In the genomic region with DNA sequence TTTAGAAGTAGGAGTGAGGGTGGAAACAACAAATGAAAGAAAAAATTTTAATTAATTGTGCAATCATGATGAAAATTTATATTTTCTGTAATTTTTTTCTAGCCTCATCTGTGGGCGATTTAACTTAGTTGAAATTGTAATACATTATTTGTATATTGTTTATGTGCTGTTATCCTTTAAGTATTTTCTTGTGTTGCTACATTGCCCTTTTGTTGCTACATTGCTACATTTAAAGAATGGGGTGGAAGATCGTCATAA, we compare ENCODE assay signal across 17 cellular contexts.
DNase-seq lines count a peak whose midpoint lies in the region; ATAC-seq and TF ChIP-seq lines count a peak whose summit lies in the region.
"Had no signal": no experiment of that assay in that cellular context is flagged by ENCODE, and none has a peak within 500 bp of the region (broad histone marks: within the 10 kb centered on the region; RNA-seq: fewer than 3 reads in every experiment).

No MANE protein-coding gene starts in this region.

- H3K23ac ChIP-seq in mesenchymal stem cell (ENCODE audit: low read length in 2 of 2) = no peak overlapping the region

- H2BK120ac ChIP-seq in mesenchymal stem cell (ENCODE audit: low read depth, low read length) = no peak overlapping the region

- peaks cover 17% of the 10 kb centered on the region for H3F3A ChIP-seq in SU-DHL-6 (ENCODE audit: insufficient read depth)

- peaks cover 29% of the 10 kb centered on the region for H3K36me3 Mint-ChIP-seq in CD4-positive, CD25-positive, alpha-beta regulatory T cell
- H3K36me3 Mint-ChIP-seq in IgD-negative memory B cell = peaks cover 4% of the 10 kb centered on the region

- H3K4ac ChIP-seq in mesenchymal stem cell (ENCODE audit: low read depth in 1 of 2, low read length in 2 of 2) = no peak overlapping the region

- peak overlapping the region; percentile 81 for H3K27ac ChIP-seq in CD4-positive, CD25-positive, alpha-beta regulatory T cell (ENCODE audit: insufficient read depth, low read length, poor library complexity, severe bottlenecking)
- peak overlapping the region; percentile 67; the same call in 1 of the 2 replicates for H3K27ac ChIP-seq in SU-DHL-6 (ENCODE audit: low read depth, low read length)
- H3K27ac ChIP-seq in mesenchymal stem cell (ENCODE audit: low read length, poor library complexity, severe bottlenecking) = peak overlapping the region; percentile 39
- H3K27ac ChIP-seq in left ventricle myocardium inferior (replicated peaks) = no peak overlapping the region

- intact Hi-C loops in left ventricle myocardium inferior (cut with micrococcal nuclease) = no loop called here

- H3K9ac ChIP-seq in SU-DHL-6 (ENCODE audit: low read length) = peak overlapping the region; percentile 35; the same call in 1 of the 2 replicates
- peak overlapping the region; percentile 73 for H3K9ac ChIP-seq in mesenchymal stem cell (ENCODE audit: low read length)

- H3K79me1 ChIP-seq in mesenchymal stem cell (replicated peaks; ENCODE audit: low read length, poor library complexity, severe bottlenecking) = peaks cover 5% of the 10 kb centered on the region

- no peak for TF ChIP-seq CTCF in SU-DHL-6 (IDR thresholded peaks at IDR 0.05; ENCODE audit: insufficient read depth, low read length, poor library complexity, severe bottlenecking)
- TF ChIP-seq CTCF in GM10248 (IDR thresholded peaks at IDR 0.05; ENCODE audit: control extremely low read depth, extremely low read depth, low read depth, missing control alignments) = no peak
- TF ChIP-seq CTCF in left ventricle myocardium inferior (IDR thresholded peaks at IDR 0.05; ENCODE audit: borderline replicate concordance) = no peak

- H3K27ac Mint-ChIP-seq in CD4-positive, CD25-positive, alpha-beta regulatory T cell = peak overlapping the region in 1 of 3 donors; percentile 97
- H3K27ac Mint-ChIP-seq in IgD-negative memory B cell = peak overlapping the region in 2 of 3 donors; percentile 90 to 96

- POLR2A ChIA-PET in GM10248 (lab: Yijun Ruan, JAX) = no interaction called here

- H3K4me1 ChIP-seq in CD4-positive, CD25-positive, alpha-beta regulatory T cell (ENCODE audit: control insufficient read depth, insufficient read depth, low read length, poor library complexity, severe bottlenecking) = peaks cover 48% of the 10 kb centered on the region
- H3K4me1 ChIP-seq in mesenchymal stem cell (ENCODE audit: control insufficient read depth, insufficient read depth, low read depth, low read length) = peaks cover 24% of the 10 kb centered on the region
- H3K4me1 ChIP-seq in left ventricle myocardium inferior = peaks cover 15% of the 10 kb centered on the region

- no peaks in the 10 kb centered on the region for H3K79me2 ChIP-seq in SU-DHL-6 (ENCODE audit: insufficient read depth, low read length)

- CTCF ChIA-PET in GM10248 (lab: Yijun Ruan, JAX) = interaction anchor here (0.7 to 9.7 kb wide), 5 partner anchors 9 to 179 kb away, joined by 3 to 178 read pairs (median 3); no protein-coding TSS in a partner anchor

- DNase-seq in CD4-positive, CD25-positive, alpha-beta regulatory T cell = no peak
- DNase-seq in mesenchymal stem cell (no peak), DMS153 (lab: John Stamatoyannopoulos, UW) (no peak), GM10248 (ENCODE audit: extremely low spot score) (no peak), left ventricle myocardium inferior (no peak)
- DNase-seq: kidney, lower lobe of right lung, right cardiac atrium had no signal

- H2BK12ac ChIP-seq in mesenchymal stem cell (ENCODE audit: low read length in 2 of 2) = no peak overlapping the region

- no peak overlapping the region for H4K8ac ChIP-seq in mesenchymal stem cell (ENCODE audit: low read length)

- no peak overlapping the region for H2BK5ac ChIP-seq in mesenchymal stem cell (ENCODE audit: low read depth, low read length, poor library complexity, severe bottlenecking)

- H3K9me3 Mint-ChIP-seq in CD4-positive, CD25-positive, alpha-beta regulatory T cell = peaks cover 0 to 11% (median 5%) of the 10 kb centered on the region in 7 donors
- peaks cover 4 to 11% (median 8%) of the 10 kb centered on the region in 3 donors for H3K9me3 Mint-ChIP-seq in IgD-negative memory B cell

- no peak for ATAC-seq in CD4-positive, CD25-positive, alpha-beta regulatory T cell (ENCODE audit: low read depth in 2 of 2)
- no peak for ATAC-seq in HG02642 (IDR thresholded peaks at IDR 0.05; ENCODE audit: poor library complexity, unreplicated experiment)

- H3K4me2 ChIP-seq in SU-DHL-6 (ENCODE audit: low read depth, low read length, poor library complexity, severe bottlenecking) (peak overlapping the region; percentile 61), mesenchymal stem cell (ENCODE audit: low read length, poor library complexity, severe bottlenecking) (no peak overlapping the region)

- no peak overlapping the region for H2AK5ac ChIP-seq in mesenchymal stem cell (ENCODE audit: low read length, severe bottlenecking)

- H2BK15ac ChIP-seq in mesenchymal stem cell (ENCODE audit: low read depth, poor library complexity, severe bottlenecking) = no peak overlapping the region

- no peak overlapping the region for H4K91ac ChIP-seq in mesenchymal stem cell (ENCODE audit: low read length)

- peaks cover 11 to 15% of the 10 kb centered on the region in 2 experiments for H3K9me3 ChIP-seq in CD4-positive, CD25-positive, alpha-beta regulatory T cell (ENCODE audit: control insufficient read depth in 2 of 2, low read length in 2 of 2)
- H3K9me3 ChIP-seq in SU-DHL-6 (ENCODE audit: insufficient read depth, low read length) (peaks cover 11% of the 10 kb centered on the region; the same call in 1 of the 2 replicates), mesenchymal stem cell (ENCODE audit: control insufficient read depth, low read length) (peaks cover 11% of the 10 kb centered on the region), left ventricle myocardium inferior (replicated peaks) (peaks cover 16% of the 10 kb centered on the region)

- H2AFZ ChIP-seq in SU-DHL-6 (ENCODE audit: low read depth, low read length, severe bottlenecking) (peak overlapping the region; percentile 59), mesenchymal stem cell (ENCODE audit: low read depth, low read length) (no peak overlapping the region)

- H3K4me1 Mint-ChIP-seq in CD4-positive, CD25-positive, alpha-beta regulatory T cell = peaks cover 37 to 49% (median 46%) of the 10 kb centered on the region in 4 donors
- H3K4me1 Mint-ChIP-seq in IgD-negative memory B cell = peaks cover 40 to 56% (median 46%) of the 10 kb centered on the region in 3 donors

- no peak overlapping the region for H3K4me3 ChIP-seq in CD4-positive, CD25-positive, alpha-beta regulatory T cell (ENCODE audit: low read depth, low read length)
- H3K4me3 ChIP-seq in SU-DHL-6 (ENCODE audit: insufficient read depth, low read length, poor library complexity, severe bottlenecking) (no peak overlapping the region), mesenchymal stem cell (ENCODE audit: insufficient read depth in 1 of 2, low read depth in 1 of 2, low read length in 2 of 2) (peak overlapping the region in 1 of 2 experiments; percentile 56), left ventricle myocardium inferior (no peak overlapping the region)

- H3K27me3 Mint-ChIP-seq in CD4-positive, CD25-positive, alpha-beta regulatory T cell = no peaks in the 10 kb centered on the region
- H3K27me3 Mint-ChIP-seq in IgD-negative memory B cell = peaks cover 3% of the 10 kb centered on the region
- H3K27me3 Mint-ChIP-seq: activated CD4-positive, alpha-beta T cell treated with anti-CD3 and anti-CD28 coated beads, Interleukin-2, amount 10 ng/mL, durations not matched to agents 7 days and 5 days; effector memory CD8-positive, alpha-beta T cell; T-cell; type B pancreatic cell had no signal

- no peaks in the 10 kb centered on the region for H4K20me1 ChIP-seq in SU-DHL-6 (ENCODE audit: low read depth, low read length)

- no peak overlapping the region for H3K18ac ChIP-seq in mesenchymal stem cell (ENCODE audit: low read depth in 1 of 2, low read length in 2 of 2)

- H3K36me3 ChIP-seq in CD4-positive, CD25-positive, alpha-beta regulatory T cell (ENCODE audit: control insufficient read depth, insufficient read depth, low read length) = peaks cover 32% of the 10 kb centered on the region
- H3K36me3 ChIP-seq in SU-DHL-6 (ENCODE audit: low read length) = peaks cover 9% of the 10 kb centered on the region; the same call in 1 of the 2 replicates
- peaks cover 0 to 3% of the 10 kb centered on the region in 2 experiments for H3K36me3 ChIP-seq in mesenchymal stem cell (ENCODE audit: control insufficient read depth in 1 of 2, insufficient read depth in 2 of 2, low read depth in 1 of 2, low read length in 2 of 2)
- H3K36me3 ChIP-seq in left ventricle myocardium inferior = peaks cover 9% of the 10 kb centered on the region
- H3K36me3 ChIP-seq: adrenal gland had no signal

- H3K14ac ChIP-seq in mesenchymal stem cell (ENCODE audit: low read length in 2 of 2) = no peak overlapping the region

- H3K9me2 ChIP-seq in SU-DHL-6 (replicated peaks; ENCODE audit: insufficient read depth, low read length) = no peaks in the 10 kb centered on the region

- H3K27me3 ChIP-seq in CD4-positive, CD25-positive, alpha-beta regulatory T cell (ENCODE audit: control insufficient read depth, insufficient read depth, low read length) = no peaks in the 10 kb centered on the region
- no peaks in the 10 kb centered on the region for H3K27me3 ChIP-seq in SU-DHL-6 (ENCODE audit: low read length)
- no peaks in the 10 kb centered on the region for H3K27me3 ChIP-seq in mesenchymal stem cell (ENCODE audit: control insufficient read depth in 1 of 2, insufficient read depth in 1 of 2, low read length in 2 of 2)
- no peaks in the 10 kb centered on the region for H3K27me3 ChIP-seq in left ventricle myocardium inferior (ENCODE audit: low read depth)
- H3K27me3 ChIP-seq: adrenal gland, brain microvascular endothelial cell had no signal

- H3K4me3 Mint-ChIP-seq in CD4-positive, CD25-positive, alpha-beta regulatory T cell = no peak overlapping the region
- H3K4me3 Mint-ChIP-seq in IgD-negative memory B cell = peak overlapping the region in 1 of 4 donors; percentile 84

- 63% methylated on average over 1 of the region's 2 CpGs for WGBS in mesenchymal stem cell
